Comparison of ENCODE assay signal across 24 cellular contexts in genomic region chr11:65722261-65722660, GRCh38. TPM values are rescaled to one million over a fixed set of nuclear protein-coding genes. Genes with fewer than 3 reads are reported as not detected.
DNase-seq lines count a peak whose midpoint lies in the region; ATAC-seq, FAIRE-seq and TF ChIP-seq lines count a peak whose summit lies in the region.
"Had no signal": no experiment of that assay in that cellular context is flagged by ENCODE, and none has a peak within 500 bp of the region (broad histone marks: within the 10 kb centered on the region; RNA-seq: fewer than 3 reads in every experiment).

No MANE protein-coding gene starts in this region.

- no peaks in the 10 kb centered on the region for H3K9me3 Mint-ChIP-seq in activated naive CD8-positive, alpha-beta T cell (ENCODE audit: low read depth)
- no peaks in the 10 kb centered on the region for H3K9me3 Mint-ChIP-seq in activated naive CD8-positive, alpha-beta T cell treated with anti-CD3 and anti-CD28 coated beads for 36 hours
- no peaks in the 10 kb centered on the region for H3K9me3 Mint-ChIP-seq in neural progenitor cell
- H3K9me3 Mint-ChIP-seq: CD4-positive, alpha-beta memory T cell had no signal

- no peak overlapping the region for H3K27ac ChIP-seq in K562 (ENCODE audit: extremely low read depth, low read depth, low read length)
- H3K27ac ChIP-seq in neural progenitor cell = no peak overlapping the region

- TF ChIP-seq EP300 in K562 (IDR thresholded peaks at IDR 0.05; ENCODE audit: low read length) = no peak

- H4K20me1 ChIP-seq in K562 (replicated peaks; ENCODE audit: control insufficient read depth, insufficient read depth, low read length) = peaks cover 15% of the 10 kb centered on the region
- peaks cover 22% of the 10 kb centered on the region for H4K20me1 ChIP-seq in neural progenitor cell (ENCODE audit: low read depth)

- H3K4me3 ChIP-seq in K562 (no peak overlapping the region), neural progenitor cell (no peak overlapping the region)
- H3K4me3 ChIP-seq: GM12878 had no signal

- peaks cover 3% of the 10 kb centered on the region for H3K9me1 ChIP-seq in K562 (ENCODE audit: control insufficient read depth, insufficient read depth, low read length)

- peak overlapping the region; percentile 62 for H3K4me3 Mint-ChIP-seq in activated naive CD8-positive, alpha-beta T cell
- no peak overlapping the region for H3K4me3 Mint-ChIP-seq in activated naive CD8-positive, alpha-beta T cell treated with anti-CD3 and anti-CD28 coated beads for 36 hours
- peak overlapping the region; percentile 74 for H3K4me3 Mint-ChIP-seq in neural progenitor cell

- ATAC-seq in K562 (no peak), GM18873 (IDR thresholded peaks at IDR 0.05; ENCODE audit: low FRiP score, unreplicated experiment) (no peak), HG03095 (IDR thresholded peaks at IDR 0.05; ENCODE audit: unreplicated experiment) (no peak), GM21529 (IDR thresholded peaks at IDR 0.05; ENCODE audit: unreplicated experiment) (no peak)
- ATAC-seq: GM12878 had no signal

- H2AFZ ChIP-seq in K562 (ENCODE audit: low read depth, low read length) = peak overlapping the region; percentile 9
- H2AFZ ChIP-seq in neural progenitor cell (replicated peaks) = no peak overlapping the region

- peak; percentile 90 for FAIRE-seq in D721Med (lab: Jason Lieb, UNC)
- FAIRE-seq in K562 (lab: Jason Lieb, UNC) = no peak
- FAIRE-seq: GM12878, H1 had no signal

- no peak overlapping the region for H3K27ac Mint-ChIP-seq in activated naive CD8-positive, alpha-beta T cell
- no peak overlapping the region for H3K27ac Mint-ChIP-seq in activated naive CD8-positive, alpha-beta T cell treated with anti-CD3 and anti-CD28 coated beads for 36 hours
- H3K27ac Mint-ChIP-seq in neural progenitor cell = no peak overlapping the region

- TF ChIP-seq POLR2A in K562 (conservative IDR thresholded peaks at IDR 0.05) = no peak

- no TSS peak for BruUV-seq in K562 (replicated peaks; lab: Mats Ljungman, UMichigan)

- H3F3A ChIP-seq in neural progenitor cell (ENCODE audit: low read depth) = no peaks in the 10 kb centered on the region

- peaks cover 20% of the 10 kb centered on the region for H3K4me1 Mint-ChIP-seq in activated naive CD8-positive, alpha-beta T cell (ENCODE audit: low read depth)
- peaks cover 21% of the 10 kb centered on the region for H3K4me1 Mint-ChIP-seq in activated naive CD8-positive, alpha-beta T cell treated with anti-CD3 and anti-CD28 coated beads for 36 hours
- H3K4me1 Mint-ChIP-seq in neural progenitor cell = peaks cover 18% of the 10 kb centered on the region

- POLR2A ChIA-PET in K562 (lab: Yijun Ruan, JAX) = interaction anchor here (0.6 to 1.7 kb wide), 3 partner anchors 8 to 297 kb away, joined by 3 to 5 read pairs (median 3); no protein-coding TSS in a partner anchor

- H3K27me3 ChIP-seq in K562 (ENCODE audit: control insufficient read depth in 2 of 2, insufficient read depth in 2 of 2, low read length in 2 of 2) (peaks cover 0 to 2% of the 10 kb centered on the region in 2 experiments; a peak in 1 of 5 replicates), neural progenitor cell (peaks cover 14% of the 10 kb centered on the region)

- H3K27me3 Mint-ChIP-seq in activated naive CD8-positive, alpha-beta T cell = no peaks in the 10 kb centered on the region
- H3K27me3 Mint-ChIP-seq in activated naive CD8-positive, alpha-beta T cell treated with anti-CD3 and anti-CD28 coated beads for 36 hours = no peaks in the 10 kb centered on the region
- H3K27me3 Mint-ChIP-seq in neural progenitor cell (ENCODE audit: insufficient read depth, low read depth) = peaks cover 6% of the 10 kb centered on the region

- H3K36me3 Mint-ChIP-seq in activated naive CD8-positive, alpha-beta T cell = no peaks in the 10 kb centered on the region
- peaks cover 25% of the 10 kb centered on the region for H3K36me3 Mint-ChIP-seq in activated naive CD8-positive, alpha-beta T cell treated with anti-CD3 and anti-CD28 coated beads for 36 hours
- peaks cover 7% of the 10 kb centered on the region for H3K36me3 Mint-ChIP-seq in neural progenitor cell

- no peak for TF ChIP-seq RAD21 in K562 (CRISPR knock-in tag; conservative IDR thresholded peaks at IDR 0.05 in 1 of 2, IDR thresholded peaks at IDR 0.05 in 1 of 2)

- no peak for DNase-seq in activated naive CD8-positive, alpha-beta T cell treated with anti-CD3 and anti-CD28 coated beads for 36 hours
- peak; percentile 77 for DNase-seq in D721Med (ENCODE audit: insufficient read length, low spot score)
- DNase-seq in K562 (ENCODE audit: extremely low read depth in 1 of 4, low spot score in 3 of 4) = no peak
- DNase-seq in neural progenitor cell (ENCODE audit: low spot score) = no peak
- DNase-seq: ACHN; AML-193; CD4-positive, alpha-beta memory T cell; DMS 273 treated with DMSO at 0.1 percent for 48 hours; GDM1; Karpas-422; NCI-H1105; NCI-H1694 treated with DMSO at 0.1 percent for 48 hours; NCI-H2107; NCI-H226; NCI-H526 treated with DMSO at 0.1 percent for 48 hours; OCI-M1; RPMI8226; SIG-M5 had no signal

- TF ChIP-seq CTCF in D721Med (IDR thresholded peaks at IDR 0.05; ENCODE audit: insufficient read depth, missing control alignments) (no peak), K562 (IDR thresholded peaks at IDR 0.05 in 2 of 3, conservative IDR thresholded peaks at IDR 0.05 in 1 of 3; ENCODE audit: insufficient read depth in 2 of 3, low read depth in 1 of 3, low read length in 3 of 3) (no peak), neural progenitor cell (IDR thresholded peaks at IDR 0.05) (no peak)

- H3K4me2 ChIP-seq in K562 (ENCODE audit: insufficient read depth, low read length) (no peak overlapping the region), neural progenitor cell (no peak overlapping the region)

- 25% methylated on average over 1 of the region's 1 CpG for WGBS in K562 (ENCODE audit: insufficient coverage, low coverage, missing lambda C conversion rate)

- CTCF ChIA-PET in K562 (lab: Yijun Ruan, JAX; ENCODE audit: low intra/inter-chr PET ratio) = no interaction called here

- H3K4me1 ChIP-seq in K562 (replicated peaks in 1 of 2; ENCODE audit: control insufficient read depth in 2 of 2, insufficient read depth in 2 of 2, low read length in 2 of 2) = peaks cover 16 to 22% of the 10 kb centered on the region in 2 experiments; a peak in 4 of 5 replicates
- peaks cover 9% of the 10 kb centered on the region for H3K4me1 ChIP-seq in neural progenitor cell

- H3K9me3 ChIP-seq in K562 (replicated peaks; ENCODE audit: control insufficient read depth, insufficient read depth, low read depth, low read length) (no peaks in the 10 kb centered on the region), neural progenitor cell (ENCODE audit: low read depth) (no peaks in the 10 kb centered on the region)

- in situ Hi-C loops in K562 (cut with MboI) = no loop called here

- H3K79me2 ChIP-seq in K562 (ENCODE audit: control insufficient read depth, insufficient read depth, low read length) (peaks cover 24% of the 10 kb centered on the region), neural progenitor cell (ENCODE audit: low read depth) (peaks cover 19% of the 10 kb centered on the region)

- intact Hi-C loops in K562 (cut with micrococcal nuclease) = no loop called here

- H3K36me3 ChIP-seq in K562 (ENCODE audit: control insufficient read depth, insufficient read depth, low read length) (peaks cover 24% of the 10 kb centered on the region), neural progenitor cell (no peaks in the 10 kb centered on the region)

- H3K9ac ChIP-seq in K562 (ENCODE audit: insufficient read depth in 1 of 2, low read depth in 2 of 2, low read length in 2 of 2) = no peak overlapping the region
- no peak overlapping the region for H3K9ac ChIP-seq in neural progenitor cell

RNA-seq across cellular contexts. Expression of gene RNASEH2C, which starts 1.7 kb away (rescaled TPM):
- 100 to 1,000 TPM; 104 to 108 TPM for total RNA-seq in activated naive CD8-positive, alpha-beta T cell treated with anti-CD3 and anti-CD28 coated beads for 36 hours
- total RNA-seq in K562 (2011; cell fraction: chromatin; rRNA removed; ENCODE audit: low replicate concordance) = 43.1 and 99.3 TPM in 2 replicates
- 62.9 and 67.9 TPM in 2 replicates for total RNA-seq in K562 (2011; cell fraction: nucleolus; rRNA removed)
- 55.1 and 61.4 TPM in 2 replicates for total RNA-seq in K562 (2011; cell fraction: nucleoplasm; rRNA removed)
- total RNA-seq in K562 (2014; rRNA removed) (64.4 and 78.1 TPM in 2 replicates), K562 (2014; rRNA removed; fragmentation: Illumina TruSeq; extraction: Trizol) (9.0 and 11.7 TPM in 2 replicates), K562 (2015; rRNA removed; fragmentation: Illumina TruSeq; extraction: Trizol) (15.1 and 15.6 TPM in 2 replicates), K562 (2021) (78.2 and 87.2 TPM in 2 replicates), neural progenitor cell (ENCODE audit: low replicate concordance) (23.4 and 53.3 TPM in 2 replicates)
- polyA plus RNA-seq in K562 (2011; rRNA removed) (33.2 and 33.8 TPM in 2 replicates), K562 (2014; fragmentation: Illumina TruSeq; extraction: Trizol) (15.6 and 15.9 TPM in 2 replicates), K562 (2014; fragmentation: Nextera tagmentation; extraction: Ambion mirVana) (1 to 10 TPM; 5.4 to 9.4 TPM), K562 (2014; rRNA removed) (63.2 and 75.9 TPM in 2 replicates)
- 33.5 and 84.3 TPM in 2 replicates for polyA plus RNA-seq in K562 (2011; cell fraction: cytosol; rRNA removed)
- polyA plus RNA-seq in K562 (2011; cell fraction: nucleus; rRNA removed) = 65.0 and 106 TPM in 2 replicates
- 32.9 and 41.4 TPM in 2 replicates for polyA plus RNA-seq in K562 (2012)
- 10.3 and 11.0 TPM in 2 replicates for polyA minus RNA-seq in K562 (2011; rRNA and poly(A)+ RNA removed)
- 9.4 and 19.7 TPM in 2 replicates for polyA minus RNA-seq in K562 (2011; cell fraction: cytosol; rRNA and poly(A)+ RNA removed)
- polyA minus RNA-seq in K562 (2011; cell fraction: nucleus; rRNA and poly(A)+ RNA removed) = 27.5 and 27.6 TPM in 2 replicates

RNA-seq across cellular contexts. Expression of gene KAT5, which starts 10.2 kb away (rescaled TPM):
- 10 to 100 TPM; 65.0 to 65.4 TPM for total RNA-seq in activated naive CD8-positive, alpha-beta T cell treated with anti-CD3 and anti-CD28 coated beads for 36 hours
- total RNA-seq in K562 (2011; cell fraction: chromatin; rRNA removed; ENCODE audit: low replicate concordance) = 44.9 and 134 TPM in 2 replicates
- 81.0 and 82.1 TPM in 2 replicates for total RNA-seq in K562 (2011; cell fraction: nucleolus; rRNA removed)
- 51.7 and 58.3 TPM in 2 replicates for total RNA-seq in K562 (2011; cell fraction: nucleoplasm; rRNA removed)
- total RNA-seq in K562 (2014; rRNA removed) = 59.6 and 74.1 TPM in 2 replicates
- total RNA-seq in K562 (2014; rRNA removed; fragmentation: Illumina TruSeq; extraction: Trizol) = 28.8 and 34.4 TPM in 2 replicates
- 52.7 and 57.5 TPM in 2 replicates for total RNA-seq in K562 (2015; rRNA removed; fragmentation: Illumina TruSeq; extraction: Trizol)
- 68.3 and 76.8 TPM in 2 replicates for total RNA-seq in K562 (2021)
- polyA plus RNA-seq in K562 (2011; rRNA removed) = 42.4 and 57.9 TPM in 2 replicates
- 44.4 and 53.1 TPM in 2 replicates for polyA plus RNA-seq in K562 (2011; cell fraction: cytosol; rRNA removed)
- 70.2 and 76.3 TPM in 2 replicates for polyA plus RNA-seq in K562 (2011; cell fraction: nucleus; rRNA removed)
- polyA plus RNA-seq in K562 (2012) = 52.3 and 56.9 TPM in 2 replicates
- 63.3 and 66.5 TPM in 2 replicates for polyA plus RNA-seq in K562 (2014; fragmentation: Illumina TruSeq; extraction: Trizol)
- 10 to 100 TPM in 1 of 2 experiments, 1 to 10 TPM in 1; 3.6 to 12.9 TPM for polyA plus RNA-seq in K562 (2014; fragmentation: Nextera tagmentation; extraction: Ambion mirVana)
- polyA plus RNA-seq in K562 (2014; rRNA removed) = 68.4 and 75.4 TPM in 2 replicates
- 47.1 and 62.6 TPM in 2 replicates for polyA minus RNA-seq in K562 (2011; rRNA and poly(A)+ RNA removed)
- 27.5 and 38.4 TPM in 2 replicates for polyA minus RNA-seq in K562 (2011; cell fraction: cytosol; rRNA and poly(A)+ RNA removed)
- 32.3 and 44.0 TPM in 2 replicates for polyA minus RNA-seq in K562 (2011; cell fraction: nucleus; rRNA and poly(A)+ RNA removed)
- 21.0 and 41.7 TPM in 2 replicates for total RNA-seq in neural progenitor cell (ENCODE audit: low replicate concordance)

RNA-seq across cellular contexts. Expression of gene AP5B1, which starts 58.5 kb away (rescaled TPM):
- total RNA-seq in activated naive CD8-positive, alpha-beta T cell treated with anti-CD3 and anti-CD28 coated beads for 36 hours = 10 to 100 TPM; 20.4 to 20.6 TPM
- 16.4 and 48.0 TPM in 2 replicates for total RNA-seq in K562 (2011; cell fraction: chromatin; rRNA removed; ENCODE audit: low replicate concordance)
- 43.4 and 48.4 TPM in 2 replicates for total RNA-seq in K562 (2011; cell fraction: nucleolus; rRNA removed)
- 26.7 and 28.3 TPM in 2 replicates for total RNA-seq in K562 (2011; cell fraction: nucleoplasm; rRNA removed)
- 13.0 and 17.0 TPM in 2 replicates for total RNA-seq in K562 (2014; rRNA removed)
- total RNA-seq in K562 (2014; rRNA removed; fragmentation: Illumina TruSeq; extraction: Trizol) = 3.1 and 3.5 TPM in 2 replicates
- 8.7 and 8.9 TPM in 2 replicates for total RNA-seq in K562 (2015; rRNA removed; fragmentation: Illumina TruSeq; extraction: Trizol)
- total RNA-seq in K562 (2021) = 23.2 and 24.2 TPM in 2 replicates
- polyA plus RNA-seq in K562 (2011; rRNA removed) = 5.1 and 7.7 TPM in 2 replicates
- polyA plus RNA-seq in K562 (2011; cell fraction: cytosol; rRNA removed) = 6.5 and 20.1 TPM in 2 replicates
- polyA plus RNA-seq in K562 (2011; cell fraction: nucleus; rRNA removed) = 17.1 and 27.9 TPM in 2 replicates
- polyA plus RNA-seq in K562 (2012) = 10.8 and 15.8 TPM in 2 replicates
- 4.6 and 9.1 TPM in 2 replicates for polyA plus RNA-seq in K562 (2014; fragmentation: Illumina TruSeq; extraction: Trizol)
- polyA plus RNA-seq in K562 (2014; fragmentation: Nextera tagmentation; extraction: Ambion mirVana) = under 1 TPM; 0.51 to 0.63 TPM
- 11.3 and 11.7 TPM in 2 replicates for polyA plus RNA-seq in K562 (2014; rRNA removed)
- 8.3 and 9.2 TPM in 2 replicates for polyA minus RNA-seq in K562 (2011; rRNA and poly(A)+ RNA removed)
- 14.6 and 14.8 TPM in 2 replicates for polyA minus RNA-seq in K562 (2011; cell fraction: cytosol; rRNA and poly(A)+ RNA removed)
- polyA minus RNA-seq in K562 (2011; cell fraction: nucleus; rRNA and poly(A)+ RNA removed) = 17.5 and 18.7 TPM in 2 replicates
- total RNA-seq in neural progenitor cell (ENCODE audit: low replicate concordance) = 3.6 and 13.8 TPM in 2 replicates

RNA-seq across cellular contexts. Expression of gene RELA, which starts 59.5 kb away (rescaled TPM):
- total RNA-seq in activated naive CD8-positive, alpha-beta T cell treated with anti-CD3 and anti-CD28 coated beads for 36 hours = 10 to 100 TPM; 69.6 to 71.6 TPM
- total RNA-seq in K562 (2011; cell fraction: chromatin; rRNA removed; ENCODE audit: low replicate concordance) = 79.5 and 201 TPM in 2 replicates
- total RNA-seq in K562 (2011; cell fraction: nucleolus; rRNA removed) = 107 and 114 TPM in 2 replicates
- total RNA-seq in K562 (2011; cell fraction: nucleoplasm; rRNA removed) = 101 and 117 TPM in 2 replicates
- total RNA-seq in K562 (2014; rRNA removed) (33.4 and 37.6 TPM in 2 replicates), K562 (2014; rRNA removed; fragmentation: Illumina TruSeq; extraction: Trizol) (13.6 and 14.2 TPM in 2 replicates), K562 (2015; rRNA removed; fragmentation: Illumina TruSeq; extraction: Trizol) (20.6 and 21.0 TPM in 2 replicates), K562 (2021) (52.2 and 62.0 TPM in 2 replicates), neural progenitor cell (ENCODE audit: low replicate concordance) (11.0 and 14.7 TPM in 2 replicates)
- polyA plus RNA-seq in K562 (2011; rRNA removed) (17.0 and 30.8 TPM in 2 replicates), K562 (2014; fragmentation: Illumina TruSeq; extraction: Trizol) (46.8 and 67.4 TPM in 2 replicates), K562 (2014; fragmentation: Nextera tagmentation; extraction: Ambion mirVana) (1 to 10 TPM; 6.0 to 6.4 TPM), K562 (2014; rRNA removed) (30.1 and 31.1 TPM in 2 replicates)
- polyA plus RNA-seq in K562 (2011; cell fraction: cytosol; rRNA removed) = 15.4 and 23.1 TPM in 2 replicates
- 129 and 168 TPM in 2 replicates for polyA plus RNA-seq in K562 (2011; cell fraction: nucleus; rRNA removed)
- polyA plus RNA-seq in K562 (2012) = 45.8 and 53.1 TPM in 2 replicates
- polyA minus RNA-seq in K562 (2011; rRNA and poly(A)+ RNA removed) = 24.3 and 24.4 TPM in 2 replicates
- polyA minus RNA-seq in K562 (2011; cell fraction: cytosol; rRNA and poly(A)+ RNA removed) = 25.8 and 34.8 TPM in 2 replicates
- polyA minus RNA-seq in K562 (2011; cell fraction: nucleus; rRNA and poly(A)+ RNA removed) = 58.0 and 73.5 TPM in 2 replicates
